14 cellular contexts compared by ENCODE assay signal in the genomic region with DNA sequence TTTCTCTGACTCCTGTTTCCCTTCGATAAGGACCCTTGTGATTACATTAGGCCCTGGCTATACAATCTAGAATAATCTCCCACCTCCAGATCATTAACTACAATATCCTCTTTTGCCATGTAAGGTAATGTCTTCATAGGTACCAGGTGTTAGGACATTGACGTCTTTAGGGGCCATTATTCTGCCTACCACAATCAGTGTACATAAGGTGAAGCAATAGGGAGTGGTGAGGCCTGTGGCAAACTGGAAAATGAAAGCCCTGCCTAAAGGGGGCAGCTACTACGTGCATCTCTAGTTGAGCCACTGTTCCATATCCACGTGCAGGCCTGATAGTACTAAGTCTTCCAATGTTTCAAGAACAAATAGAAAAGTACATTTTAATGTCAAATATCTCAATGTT. TPM values are rescaled to one million over a fixed set of nuclear protein-coding genes. Genes with fewer than 3 reads are reported as not detected.
"Had no signal": no experiment of that assay in that cellular context is flagged by ENCODE, and none has a peak within 500 bp of the region (broad histone marks: within the 10 kb centered on the region; RNA-seq: fewer than 3 reads in every experiment).

No MANE protein-coding gene starts in this region.

- H3K9me3 ChIP-seq: colonic mucosa had no signal

- H3K36me3 Mint-ChIP-seq: activated naive CD8-positive, alpha-beta T cell treated with anti-CD3 and anti-CD28 coated beads, Interleukin-2, amount 10 ng/mL, durations not matched to agents 7 days and 5 days had no signal

- DNase-seq: activated CD4-positive, alpha-beta T cell treated with anti-CD3 and anti-CD28 coated beads, Interleukin-2, amount 50 U/mL, for 48 hours; activated CD4-positive, CD25-positive, alpha-beta regulatory T cell treated with anti-CD3 and anti-CD28 coated beads, Interleukin-2, amount 50 U/mL, for 72 hours; activated gamma-delta T cell treated with Interleukin-2 at 50 U/mL for 16 hours; activated naive CD8-positive, alpha-beta T cell treated with anti-CD3 and anti-CD28 coated beads, Interleukin-2, amount 10 ng/mL, durations not matched to agents 7 days and 5 days; activated T-cell treated with anti-CD3 and anti-CD28 coated beads, Interleukin-2, amount 50 U/mL, for 48 hours; anterior cingulate cortex; colonic mucosa; effector CD8-positive, alpha-beta T cell; stimulated activated CD4-positive, alpha-beta T cell treated with anti-CD3 and anti-CD28 coated beads, Interleukin-4, amount 100 ng/mL, for 4 hours; stimulated activated naive CD8-positive, alpha-beta T cell treated with anti-CD3 and anti-CD28 coated beads, Interleukin-15, amount 100 ng/mL, for 72 hours; T-helper 9 cell had no signal

- H3K4me1 ChIP-seq: colonic mucosa had no signal

- H3K27ac ChIP-seq: cardiac muscle cell, tibial nerve had no signal

- H3K27ac Mint-ChIP-seq: activated naive CD8-positive, alpha-beta T cell treated with anti-CD3 and anti-CD28 coated beads, Interleukin-2, amount 10 ng/mL, durations not matched to agents 7 days and 5 days had no signal

- H3K9me3 Mint-ChIP-seq: activated naive CD8-positive, alpha-beta T cell treated with anti-CD3 and anti-CD28 coated beads, Interleukin-2, amount 10 ng/mL, durations not matched to agents 7 days and 5 days had no signal

- H3K4me3 Mint-ChIP-seq: activated naive CD8-positive, alpha-beta T cell treated with anti-CD3 and anti-CD28 coated beads, Interleukin-2, amount 10 ng/mL, durations not matched to agents 7 days and 5 days; stimulated activated naive CD8-positive, alpha-beta T cell treated with anti-CD3 and anti-CD28 coated beads, Interleukin-15, amount 100 ng/mL, for 72 hours had no signal

- H3K36me3 ChIP-seq: cardiac muscle cell, colonic mucosa, tibial nerve had no signal

- H3K4me3 ChIP-seq: cardiac muscle cell, colonic mucosa, lung, tibial nerve had no signal

- H3K27me3 ChIP-seq: cardiac muscle cell, colonic mucosa, tibial nerve had no signal

RNA-seq across cellular contexts. Expression of gene IGFBPL1, which starts 36.5 kb away (rescaled TPM):
- total RNA-seq: activated naive CD8-positive, alpha-beta T cell treated with anti-CD3 and anti-CD28 coated beads, Interleukin-2, amount 10 ng/mL, durations not matched to agents 7 days and 5 days had no signal
